ENCODE assay signal across 13 cellular contexts in the genomic region with DNA sequence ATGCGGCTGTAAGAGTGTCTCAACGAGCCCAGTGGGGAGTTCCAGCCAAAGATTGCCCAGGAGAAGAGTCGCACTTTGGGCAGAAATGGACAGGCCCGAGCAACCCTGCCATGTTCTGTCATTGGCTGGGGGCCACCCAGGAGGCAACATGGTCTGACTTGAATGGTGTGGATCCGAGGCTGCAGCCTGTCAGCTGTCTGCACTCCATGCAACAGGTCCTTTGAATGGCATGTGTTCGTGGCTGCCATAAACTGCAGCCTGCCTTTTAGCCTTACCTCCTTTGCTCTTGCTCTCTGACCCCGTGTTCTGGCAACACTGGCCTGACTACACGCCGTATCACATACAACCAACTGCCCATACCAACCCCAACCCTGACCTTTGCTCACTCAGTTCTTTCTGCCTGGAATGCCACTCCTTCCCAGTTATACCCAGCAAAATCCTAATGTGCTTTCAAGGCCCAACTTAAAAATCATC. TPM values are rescaled to one million over a fixed set of nuclear protein-coding genes. Genes with fewer than 3 reads are reported as not detected.
DNase-seq lines count a peak whose midpoint lies in the region; ATAC-seq and TF ChIP-seq lines count a peak whose summit lies in the region.
"Had no signal": no experiment of that assay in that cellular context is flagged by ENCODE, and none has a peak within 500 bp of the region (broad histone marks: within the 10 kb centered on the region; RNA-seq: fewer than 3 reads in every experiment).

No MANE protein-coding gene starts in this region.

- H3K4me3 Mint-ChIP-seq in activated CD4-positive, alpha-beta T cell treated with anti-CD3 and anti-CD28 coated beads for 36 hours = no peak overlapping the region
- H3K4me3 Mint-ChIP-seq: HFFc6 had no signal

- TF ChIP-seq EP300 in gastroesophageal sphincter (IDR thresholded peaks at IDR 0.05) = no peak

- no peaks in the 10 kb centered on the region for H3K9me3 Mint-ChIP-seq in activated CD4-positive, alpha-beta T cell treated with anti-CD3 and anti-CD28 coated beads for 36 hours (ENCODE audit: low read depth)
- H3K9me3 Mint-ChIP-seq: HFFc6, naive B cell had no signal

- H3K36me3 Mint-ChIP-seq in activated CD4-positive, alpha-beta T cell treated with anti-CD3 and anti-CD28 coated beads for 36 hours (ENCODE audit: low read depth) = peaks cover 33% of the 10 kb centered on the region

- H3K27ac ChIP-seq in KMS-11 (no peak overlapping the region), gastroesophageal sphincter (peak overlapping the region; percentile 3 to 79 (median 52)), rectal smooth muscle tissue (ENCODE audit: low read depth, low read length) (peak overlapping the region; percentile 67)
- H3K27ac ChIP-seq: ascending aorta, SJSA1 had no signal

- peaks cover 85% of the 10 kb centered on the region for H3K4me1 Mint-ChIP-seq in activated CD4-positive, alpha-beta T cell treated with anti-CD3 and anti-CD28 coated beads for 36 hours

- CTCF ChIA-PET in activated CD4-positive, alpha-beta T cell treated with anti-CD3 and anti-CD28 coated beads for 36 hours (lab: Charles Lee) = interaction anchor here (1.4 to 13.9 kb wide), 2 partner anchors 23 to 32 kb away, joined by 5 to 89 read pairs; no protein-coding TSS in a partner anchor

- H3K4me3 ChIP-seq in KMS-11 (IDR thresholded peaks at IDR 0.05; ENCODE audit: insufficient read depth, low read depth, low read length) = no peak overlapping the region
- no peak overlapping the region for H3K4me3 ChIP-seq in gastroesophageal sphincter
- H3K4me3 ChIP-seq in rectal smooth muscle tissue (ENCODE audit: low read length) = peak overlapping the region; percentile 20
- H3K4me3 ChIP-seq: ascending aorta, SJSA1 had no signal

- H3K79me2 ChIP-seq in KMS-11 (ENCODE audit: insufficient read depth, low read depth) = peaks cover 14% of the 10 kb centered on the region; the same call in 1 of the 2 replicates

- H3K36me3 ChIP-seq in KMS-11 (ENCODE audit: insufficient read depth) (no peaks in the 10 kb centered on the region), gastroesophageal sphincter (no peaks in the 10 kb centered on the region), rectal smooth muscle tissue (ENCODE audit: control insufficient read depth, insufficient read depth, low read length) (no peaks in the 10 kb centered on the region)
- H3K36me3 ChIP-seq: ascending aorta, SJSA1 had no signal

- H3K9me3 ChIP-seq in gastroesophageal sphincter = no peaks in the 10 kb centered on the region
- H3K9me3 ChIP-seq: ascending aorta, SJSA1 had no signal

- no peak for ATAC-seq in activated CD4-positive, alpha-beta T cell treated with anti-CD3 and anti-CD28 coated beads for 36 hours
- no peak for ATAC-seq in gastroesophageal sphincter

- H3K27me3 Mint-ChIP-seq in activated CD4-positive, alpha-beta T cell treated with anti-CD3 and anti-CD28 coated beads for 36 hours = no peaks in the 10 kb centered on the region
- H3K27me3 Mint-ChIP-seq: naive B cell had no signal

- H3K9ac ChIP-seq in KMS-11 (no peak overlapping the region), rectal smooth muscle tissue (ENCODE audit: low read length) (no peak overlapping the region)

- no peak overlapping the region for H2AFZ ChIP-seq in KMS-11 (ENCODE audit: low read depth)

- intact Hi-C loops in activated CD4-positive, alpha-beta T cell treated with anti-CD3 and anti-CD28 coated beads for 36 hours (cut with DNase I, micrococcal nuclease) = no loop called here

- TF ChIP-seq CTCF in KMS-11 (conservative IDR thresholded peaks at IDR 0.05; ENCODE audit: low read depth, low read length) (no peak), gastroesophageal sphincter (IDR thresholded peaks at IDR 0.05) (no peak)

- H3K4me2 ChIP-seq in KMS-11 = 0 out of 2 replicates have a peak overlapping the region, but pooled peaks have one; percentile 10

- WGBS in gastroesophageal sphincter (ENCODE audit: low coverage in 1 of 2), 2 donors = 18 to 74% methylated on average over 4 of the region's 9 CpGs

- H3K27ac Mint-ChIP-seq in activated CD4-positive, alpha-beta T cell treated with anti-CD3 and anti-CD28 coated beads for 36 hours = peak overlapping the region; percentile 42
- H3K27ac Mint-ChIP-seq: HFFc6 had no signal

- H3K4me1 ChIP-seq in KMS-11 (ENCODE audit: low read depth, poor library complexity, severe bottlenecking) (peaks cover 73% of the 10 kb centered on the region), gastroesophageal sphincter (peaks cover 26 to 100% (median 54%) of the 10 kb centered on the region in 3 donors), rectal smooth muscle tissue (ENCODE audit: control insufficient read depth, insufficient read depth, low read length) (peaks cover 37% of the 10 kb centered on the region)

- H4K20me1 ChIP-seq in KMS-11 (ENCODE audit: insufficient read depth) = no peaks in the 10 kb centered on the region

- no peak for DNase-seq in activated CD4-positive, alpha-beta T cell treated with anti-CD3 and anti-CD28 coated beads for 36 hours
- no peak for DNase-seq in activated CD4-positive, alpha-beta T cell treated with anti-CD3 and anti-CD28 coated beads, Interleukin-2, amount 50 U/mL, for 4 hours
- DNase-seq in NCI-H69 (lab: John Stamatoyannopoulos, UW) (no peak), T-helper 9 cell (no peak), middle frontal gyrus (ENCODE audit: extremely low spot score, low spot score) (no peak)
- DNase-seq: DMS53, HFFc6, naive B cell had no signal

- POLR2A ChIA-PET in activated CD4-positive, alpha-beta T cell treated with anti-CD3 and anti-CD28 coated beads for 36 hours (lab: Charles Lee) = no interaction called here

- TF ChIP-seq POLR2A in gastroesophageal sphincter (IDR thresholded peaks at IDR 0.05) = no peak

- no peaks in the 10 kb centered on the region for H3K27me3 ChIP-seq in KMS-11 (ENCODE audit: insufficient read depth, low read depth)
- H3K27me3 ChIP-seq in gastroesophageal sphincter = no peaks in the 10 kb centered on the region
- no peaks in the 10 kb centered on the region for H3K27me3 ChIP-seq in rectal smooth muscle tissue (ENCODE audit: control insufficient read depth, insufficient read depth, low read length)
- H3K27me3 ChIP-seq: ascending aorta, SJSA1 had no signal

RNA-seq across cellular contexts. Expression of gene IRF1, which starts 55.7 kb away (rescaled TPM):
- 100 to 1,000 TPM; 121 to 130 TPM for total RNA-seq in activated CD4-positive, alpha-beta T cell treated with anti-CD3 and anti-CD28 coated beads for 36 hours
- total RNA-seq in gastroesophageal sphincter = 10 to 100 TPM; 10.9 to 74.3 (median 19.4) TPM
